ENCODE assay signal across 5 cellular contexts in genomic region chr1:219020846-219021245, GRCh38.
"Had no signal": no experiment of that assay in that cellular context is flagged by ENCODE, and none has a peak within 500 bp of the region (broad histone marks: within the 10 kb centered on the region; RNA-seq: fewer than 3 reads in every experiment).

No MANE protein-coding gene starts in this region.

- FAIRE-seq: HTR-8/SVneo had no signal

- DNase-seq: KBM-7, KG1 had no signal

- H3K4me2 ChIP-seq: KMS-11 had no signal

- H3K27ac ChIP-seq: HL-60, KMS-11 had no signal

- H3K9ac ChIP-seq: KMS-11 had no signal
